ENCODE assay signal across 1 cellular context in genomic region chr3:119582178-119582577, GRCh38.
TF ChIP-seq lines count a peak whose summit lies in the region.

No MANE protein-coding gene starts in this region.

TF ChIP-seq in GM12878, 131 proteins besides CTCF, POLR2A, EP300 and RAD21 (continued from another document and continues in another):
- TF ChIP-seq POLR2AphosphoS2 (IDR thresholded peaks at IDR 0.05; ENCODE audit: low read depth, low read length) (no peak), ZZZ3 (IDR thresholded peaks at IDR 0.05; ENCODE audit: control insufficient read depth, insufficient read length, low read depth) (no peak), NRF1 (conservative IDR thresholded peaks at IDR 0.05; ENCODE audit: low read depth, low read length) (no peak), E2F8 (IDR thresholded peaks at IDR 0.05; ENCODE audit: low read depth, partially characterized antibody) (no peak), BRCA1 (IDR thresholded peaks at IDR 0.05; ENCODE audit: low read depth, low read length) (no peak), HDAC2 (IDR thresholded peaks at IDR 0.05) (no peak), IKZF2 (IDR thresholded peaks at IDR 0.05) (peak; percentile 90), EGR1 (IDR thresholded peaks at IDR 0.05; ENCODE audit: borderline replicate concordance in 1 of 2, low read depth in 2 of 2, low read length in 2 of 2) (no peak), IRF4 (IDR thresholded peaks at IDR 0.05; ENCODE audit: low read depth, low read length) (no peak), PAX8 (IDR thresholded peaks at IDR 0.05) (no peak), BMI1 (IDR thresholded peaks at IDR 0.05; ENCODE audit: borderline replicate concordance) (no peak; the same call in 1 of the 2 replicates), LARP7 (IDR thresholded peaks at IDR 0.05) (no peak), PBX3 (IDR thresholded peaks at IDR 0.05; ENCODE audit: insufficient replicate concordance, low read depth, low read length) (no peak), NFIC (IDR thresholded peaks at IDR 0.05; ENCODE audit: low read depth, low read length) (peak; percentile 68), ZBTB11 (CRISPR knock-in tag; IDR thresholded peaks at IDR 0.05) (no peak), POLR2AphosphoS5 (IDR thresholded peaks at IDR 0.05; ENCODE audit: low read length) (no peak), ASH2L (IDR thresholded peaks at IDR 0.05; ENCODE audit: borderline replicate concordance, low read depth) (no peak), PRDM15 (CRISPR knock-in tag; IDR thresholded peaks at IDR 0.05) (no peak), KLF5 (IDR thresholded peaks at IDR 0.05; ENCODE audit: partially characterized antibody) (no peak), CUX1 (IDR thresholded peaks at IDR 0.05; ENCODE audit: insufficient replicate concordance, low read depth, low read length) (no peak), BCL3 (IDR thresholded peaks at IDR 0.05; ENCODE audit: borderline replicate concordance, insufficient read depth, low read depth, low read length, poor library complexity, severe bottlenecking) (peak; percentile 80), BCLAF1 (IDR thresholded peaks at IDR 0.05) (no peak), YBX1 (IDR thresholded peaks at IDR 0.05) (no peak), ATF2 (IDR thresholded peaks at IDR 0.05; ENCODE audit: low read length) (peak; percentile 63; the same call in 1 of the 2 replicates), MEF2A (IDR thresholded peaks at IDR 0.05; ENCODE audit: insufficient read depth, low read depth, low read length) (no peak), GABPA (IDR thresholded peaks at IDR 0.05; ENCODE audit: low read depth) (no peak), CBFB (IDR thresholded peaks at IDR 0.05; ENCODE audit: low read depth) (no peak), CBX3 (IDR thresholded peaks at IDR 0.05; ENCODE audit: borderline replicate concordance, low read depth) (no peak), NKRF (conservative IDR thresholded peaks at IDR 0.05) (no peak), STAT3 (IDR thresholded peaks at IDR 0.05; ENCODE audit: low read depth, low read length) (no peak), CHD2 (IDR thresholded peaks at IDR 0.05; ENCODE audit: borderline replicate concordance, low read depth, low read length) (no peak)
